Comparison of ENCODE assay signal across 8 cellular contexts in the genomic region with DNA sequence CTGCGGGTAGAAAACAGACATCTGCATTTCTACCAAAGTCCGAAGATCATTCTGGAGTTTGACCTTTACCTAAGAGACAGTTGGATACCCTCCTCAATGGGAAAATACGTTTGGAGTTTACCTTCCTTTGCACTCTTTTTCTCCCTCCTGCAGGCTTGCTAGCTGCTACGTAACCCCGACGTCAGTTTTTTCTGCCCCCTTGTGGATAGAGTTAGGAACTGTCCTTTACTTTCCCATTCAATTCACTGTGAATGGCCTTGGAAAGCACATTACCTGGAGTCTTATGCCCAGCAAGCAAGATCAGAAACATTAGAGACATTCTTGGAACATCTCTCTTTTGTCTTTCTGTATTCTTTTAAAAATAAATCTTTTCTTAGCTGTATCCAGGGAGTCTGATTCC.
DNase-seq lines count a peak whose midpoint lies in the region; TF ChIP-seq lines count a peak whose summit lies in the region.

No MANE protein-coding gene starts in this region.

- H3K4me3 ChIP-seq in uterus = no peak overlapping the region

- no peak overlapping the region for H3K4me3 Mint-ChIP-seq in HFFc6

- no peaks in the 10 kb centered on the region for H3K9me3 ChIP-seq in uterus

- TF ChIP-seq CTCF in HFFc6 (IDR thresholded peaks at IDR 0.05) (peak; percentile 45; the same call in 1 of the 2 replicates), uterus (IDR thresholded peaks at IDR 0.05) (peak; percentile 14 to 19 (median 18))

- H3K4me1 Mint-ChIP-seq in HFFc6 (ENCODE audit: low read depth) = no peaks in the 10 kb centered on the region

- H3K36me3 Mint-ChIP-seq in HFFc6 (ENCODE audit: low read depth) = no peaks in the 10 kb centered on the region

- H3K27me3 ChIP-seq in uterus = peaks cover 0 to 5% of the 10 kb centered on the region in 2 donors

- H3K4me1 ChIP-seq in uterus = no peaks in the 10 kb centered on the region

- DNase-seq in SKM-1 treated with dmso at 0.1 percent for 144 hours (lab: John Stamatoyannopoulos, UW; ENCODE audit: unreplicated experiment) (peak; percentile 6), SKM-1 (lab: John Stamatoyannopoulos, UW; ENCODE audit: unreplicated experiment) (no peak), HFFc6 (no peak), NCI-H82 (lab: John Stamatoyannopoulos, UW) (peak; percentile 68), foreskin melanocyte (peak; percentile 1), uterus (no peak), DMS79 (lab: John Stamatoyannopoulos, UW) (no peak), T1000 (lab: John Stamatoyannopoulos, UW) (no peak)

- no peak overlapping the region for H3K27ac ChIP-seq in uterus

- no peaks in the 10 kb centered on the region for H3K9me3 Mint-ChIP-seq in HFFc6

- H3K27me3 Mint-ChIP-seq in HFFc6 (ENCODE audit: insufficient read depth) = peaks cover 2% of the 10 kb centered on the region; the same call in 1 of the 2 replicates

- H3K36me3 ChIP-seq in uterus = no peaks in the 10 kb centered on the region

- intact Hi-C loops in uterus (cut with DNase I; ENCODE audit: low total_unique reads) = no loop called here

- H3K27ac Mint-ChIP-seq in HFFc6 = no peak overlapping the region

- TF ChIP-seq POLR2A in uterus (IDR thresholded peaks at IDR 0.05) = no peak

Comparison
In these comparisons a context has a peak if more than half of its experiments do, and no peak if none do; other contexts are left out.
1. DNase-seq: peak in SKM-1 treated with dmso at 0.1 percent for 144 hours (single experiment), NCI-H82 (single experiment) and foreskin melanocyte (single experiment); none in SKM-1 (single experiment), HFFc6 (single experiment), uterus (0 of 2), DMS79 (single experiment) and T1000 (single experiment).